Comparison of ENCODE assay signal across 8 cellular contexts in the genomic region with DNA sequence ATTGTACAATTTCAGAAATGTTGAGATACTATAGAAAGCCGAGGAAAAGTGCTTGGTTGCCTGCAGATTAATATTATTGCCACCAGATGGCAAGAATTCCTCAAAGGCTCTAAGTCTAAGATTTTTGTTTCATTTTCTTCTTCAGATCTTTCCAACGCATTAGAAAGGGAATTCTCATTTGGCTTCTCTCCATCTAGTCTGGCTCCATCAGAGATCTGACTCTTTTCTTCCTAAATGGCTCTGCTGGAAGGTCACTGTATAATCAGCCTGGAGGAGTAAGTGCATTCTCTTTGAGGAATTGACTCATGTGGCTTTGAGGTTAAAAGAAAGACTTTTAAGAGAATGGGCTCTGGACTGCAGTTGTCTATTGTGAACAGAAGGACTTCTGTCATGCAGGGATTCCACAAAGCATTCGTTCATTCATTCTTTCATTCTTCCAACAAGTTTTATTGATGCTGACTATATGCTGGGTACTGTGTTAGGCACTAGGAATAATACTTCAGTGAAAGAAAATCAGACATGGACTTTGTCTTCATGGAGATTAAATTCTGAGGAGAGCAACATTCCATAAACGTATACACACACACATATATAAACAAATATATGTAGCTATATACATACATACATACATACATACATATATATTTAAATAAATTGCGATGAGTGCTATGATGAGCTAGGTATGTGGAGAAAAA. TPM values are rescaled to one million over a fixed set of nuclear protein-coding genes. Genes with fewer than 3 reads are reported as not detected.
A peak's percentile ranks its signal among the peaks of the same experiment; 100 is the strongest.
DNase-seq lines count a peak whose midpoint lies in the region; ATAC-seq and TF ChIP-seq lines count a peak whose summit lies in the region.

No MANE protein-coding gene starts in this region.

- DNase-seq in AML-193 (lab: John Stamatoyannopoulos, UW) (peak; percentile 24 to 48), GM13977 (ENCODE audit: low spot score) (peak; percentile 52), dorsolateral prefrontal cortex (no peak), middle frontal gyrus (ENCODE audit: extremely low spot score, low spot score) (peak; percentile 9)
- DNase-seq in activated CD4-positive, alpha-beta memory T cell treated with anti-CD3 and anti-CD28 coated beads for 36 hours = no peak

- H3K4me2 ChIP-seq in OCI-LY3 (ENCODE audit: low read length) = peak overlapping the region; percentile 84

- H4K20me1 ChIP-seq in OCI-LY3 (ENCODE audit: insufficient read depth, low read length) = no peaks in the 10 kb centered on the region

- intact Hi-C loops in dorsolateral prefrontal cortex (cut with DNase I) = loop anchor here (2.0 to 10.0 kb wide), 3 partner anchors 93 to 147 kb away; a partner anchor contains a TSS
- intact Hi-C loops in activated CD4-positive, alpha-beta memory T cell treated with anti-CD3 and anti-CD28 coated beads for 36 hours (cut with micrococcal nuclease) = loop anchor here (1.0 kb wide), 1 partner anchor 92 kb away; no protein-coding TSS in a partner anchor

- no peaks in the 10 kb centered on the region for H3K36me3 ChIP-seq in OCI-LY3 (replicated peaks; ENCODE audit: low read depth, low read length)

- H3K4me3 ChIP-seq in OCI-LY3 (ENCODE audit: low read length) (peak overlapping the region; percentile 67), dorsolateral prefrontal cortex (peak overlapping the region in 50 of 59 donors; percentile 5 to 57 (median 38))

- H3K4me3 Mint-ChIP-seq in activated CD4-positive, alpha-beta memory T cell treated with anti-CD3 and anti-CD28 coated beads for 36 hours = no peak overlapping the region

- H3K27me3 ChIP-seq in OCI-LY3 (ENCODE audit: low read depth, low read length) = peaks cover 10% of the 10 kb centered on the region; the same call in 1 of the 2 replicates
- H3K27me3 ChIP-seq in dorsolateral prefrontal cortex = peaks cover 0 to 6% (median 0%) of the 10 kb centered on the region in 45 donors

- H3K9me3 Mint-ChIP-seq in activated CD4-positive, alpha-beta memory T cell treated with anti-CD3 and anti-CD28 coated beads for 36 hours = peaks cover 4% of the 10 kb centered on the region

- H3K9me3 ChIP-seq in OCI-LY3 (ENCODE audit: insufficient read depth, low read length) = no peaks in the 10 kb centered on the region

- peak overlapping the region; percentile 42 for H3K9ac ChIP-seq in OCI-LY3 (ENCODE audit: low read length)

- in situ Hi-C loops in GM13977 (cut with MboI; ENCODE audit: low pct_unique_long_range_greater_than_20kb, low sequenced_read_pairs, unreplicated experiment) = loop anchor here (5.0 kb wide), 1 partner anchor 95 kb away; a partner anchor contains a TSS

- ATAC-seq in HG02763 (IDR thresholded peaks at IDR 0.05; ENCODE audit: unreplicated experiment) = no peak
- ATAC-seq in GM19023 (IDR thresholded peaks at IDR 0.05; ENCODE audit: unreplicated experiment) = no peak

- peak; percentile 52 for TF ChIP-seq CTCF in GM13977 (IDR thresholded peaks at IDR 0.05; ENCODE audit: extremely low read depth, insufficient read depth, missing control alignments)
- peak; percentile 79 for TF ChIP-seq CTCF in OCI-LY3 (IDR thresholded peaks at IDR 0.05; ENCODE audit: low read depth, low read length)
- peak; percentile 55 to 85 (median 74) for TF ChIP-seq CTCF in dorsolateral prefrontal cortex (IDR thresholded peaks at IDR 0.05 in 54 of 56, conservative IDR thresholded peaks at IDR 0.05 in 2 of 56; ENCODE audit: low read depth in 1 of 56, partially characterized antibody in 56 of 56)

- H3K27ac ChIP-seq in OCI-LY3 (ENCODE audit: low read length) (no peak overlapping the region), dorsolateral prefrontal cortex (peak overlapping the region in 41 of 59 donors; percentile 1 to 81 (median 46))

- H3K79me2 ChIP-seq in OCI-LY3 (ENCODE audit: low read length) = no peaks in the 10 kb centered on the region

- H2AFZ ChIP-seq in OCI-LY3 (ENCODE audit: low read depth, low read length) = peak overlapping the region; percentile 96

- H3K4me1 Mint-ChIP-seq in activated CD4-positive, alpha-beta memory T cell treated with anti-CD3 and anti-CD28 coated beads for 36 hours (ENCODE audit: low read depth) = peaks cover 4% of the 10 kb centered on the region

- no peaks in the 10 kb centered on the region for H3K36me3 Mint-ChIP-seq in activated CD4-positive, alpha-beta memory T cell treated with anti-CD3 and anti-CD28 coated beads for 36 hours

- CTCF ChIA-PET in activated CD4-positive, alpha-beta memory T cell treated with anti-CD3 and anti-CD28 coated beads for 36 hours (lab: Charles Lee) = interaction anchor here (1.4 kb wide), 1 partner anchor 93 kb away, joined by 3 read pairs; no protein-coding TSS in a partner anchor

- no peak overlapping the region for H3K27ac Mint-ChIP-seq in activated CD4-positive, alpha-beta memory T cell treated with anti-CD3 and anti-CD28 coated beads for 36 hours

- peaks cover 16% of the 10 kb centered on the region for H3K27me3 Mint-ChIP-seq in activated CD4-positive, alpha-beta memory T cell treated with anti-CD3 and anti-CD28 coated beads for 36 hours

- POLR2A ChIA-PET in activated CD4-positive, alpha-beta memory T cell treated with anti-CD3 and anti-CD28 coated beads for 36 hours (lab: Charles Lee) = no interaction called here

- peaks cover 7% of the 10 kb centered on the region; the same call in 1 of the 2 replicates for H3K4me1 ChIP-seq in OCI-LY3 (ENCODE audit: low read length)

RNA-seq across cellular contexts. Expression of a gene that starts 55.3 kb away (rescaled TPM):
- under 1 TPM in 8 of 120 experiments, not detected in 112; 0.09 to 0.76 (median 0.20) TPM for total RNA-seq in dorsolateral prefrontal cortex
- total RNA-seq in activated CD4-positive, alpha-beta memory T cell treated with anti-CD3 and anti-CD28 coated beads for 36 hours = not detected

Comparison
In these comparisons a context has a peak if more than half of its experiments do, and no peak if none do; other contexts are left out.
1. DNase-seq: peak in AML-193 (2 of 2), GM13977 (single experiment) and middle frontal gyrus (single experiment); none in dorsolateral prefrontal cortex (0 of 10) and activated CD4-positive, alpha-beta memory T cell treated with anti-CD3 and anti-CD28 coated beads for 36 hours (single experiment).
2. Peak in every context shown above with its lines, with median percentiles within 50 percentile points of each other: CTCF ChIP-seq.